8 cellular contexts compared by ENCODE assay signal in genomic region chr15:83207622-83208356, GRCh38. TPM values are rescaled to one million over a fixed set of nuclear protein-coding genes. Genes with fewer than 3 reads are reported as not detected.
A peak's percentile ranks its signal among the peaks of the same experiment; 100 is the strongest.
DNase-seq lines count a peak whose midpoint lies in the region; ATAC-seq and TF ChIP-seq lines count a peak whose summit lies in the region.

Gene HDGFL3 (minus strand): TSS chr15:83207823. CDS start chr15:83207414, 409 bp downstream.

- H2AFZ ChIP-seq in osteoblast (ENCODE audit: low read length) = peak within 1 kb of the TSS; percentile 87

- H3K27me3 ChIP-seq in Panc1 (ENCODE audit: control insufficient read depth, insufficient read depth, low read length) (no peaks in the 10 kb centered on the region), heart left ventricle (peaks cover 0 to 3% (median 0%) of the 10 kb centered on the region in 9 donors), osteoblast (ENCODE audit: insufficient read depth, low read length) (no peaks in the 10 kb centered on the region)

- peak in 1 of 2 donors; percentile 38 for TF ChIP-seq POLR2A in heart left ventricle (IDR thresholded peaks at IDR 0.05)

- POLR2A ChIA-PET in Panc1 (lab: Charles Lee) = interaction anchor here (0.8 kb wide), 1 partner anchor 118 kb away, joined by 3 read pairs; no protein-coding TSS in a partner anchor

- peaks cover 16% of the 10 kb centered on the region for H3K4me1 ChIP-seq in Panc1 (ENCODE audit: control insufficient read depth, insufficient read depth, low read length)
- H3K4me1 ChIP-seq in heart left ventricle = peaks cover 0 to 36% (median 18%) of the 10 kb centered on the region in 12 donors
- peaks cover 23% of the 10 kb centered on the region for H3K4me1 ChIP-seq in osteoblast (ENCODE audit: insufficient read depth, low read length)

- whole genome bisulfite sequencing in heart left ventricle, 4 donors = 0 to 1% (median 1%) methylated on average over 24 to 99 of the region's 99 CpGs

- H3K36me3 ChIP-seq in Panc1 (ENCODE audit: control insufficient read depth, insufficient read depth, low read length) = no peaks in the 10 kb centered on the region; the same call in 1 of the 2 replicates
- H3K36me3 ChIP-seq in heart left ventricle = no peaks in the 10 kb centered on the region
- no peaks in the 10 kb centered on the region for H3K36me3 ChIP-seq in osteoblast (ENCODE audit: insufficient read depth, low read length)

- H3K79me2 ChIP-seq in osteoblast (ENCODE audit: insufficient read depth, low read length) = peaks cover 31% of the 10 kb centered on the region

- peak within 1 kb of the TSS; percentile 50 to 65 for H3K4me3 ChIP-seq in Panc1 (ENCODE audit: low read depth in 2 of 2, low read length in 2 of 2)
- H3K4me3 ChIP-seq in heart left ventricle = peak within 1 kb of the TSS; percentile 48 to 93 (median 82)
- H3K4me3 ChIP-seq in osteoblast (ENCODE audit: insufficient read depth, low read length) = peak within 1 kb of the TSS; percentile 84

- intact Hi-C loops in Panc1 (cut with micrococcal nuclease; ENCODE audit: unreplicated experiment) (no loop called here), heart left ventricle (cut with DNase I) (loop anchor here (1.0 to 10.0 kb wide), 10 partner anchors 53 to 665 kb away; partner anchors contain the start of genes C15orf40 (in 10 of the 10), BTBD1 (in 4 of the 10), TM6SF1 (in 2 of the 10) and RPS17 (in 1 of the 10))

- peak within 1 kb of the TSS; percentile 87 for H3K4me2 ChIP-seq in osteoblast (ENCODE audit: insufficient read depth, low read length)

- H3K9me3 ChIP-seq in Panc1 (ENCODE audit: control insufficient read depth, insufficient read depth, low read depth, low read length) = no peaks in the 10 kb centered on the region
- no peaks in the 10 kb centered on the region for H3K9me3 ChIP-seq in heart left ventricle
- no peaks in the 10 kb centered on the region for H3K9me3 ChIP-seq in osteoblast (ENCODE audit: low read depth, low read length)

- DNase-seq in NCI-H446 (lab: John Stamatoyannopoulos, UW) (peak; percentile 14 to 53), NCI-H446 treated with DMSO at 0.1 percent for 48 hours (lab: John Stamatoyannopoulos, UW) (no peak), Panc1 (ENCODE audit: low read depth, low spot score) (no peak), amygdala (lab: John Stamatoyannopoulos, UW) (peak in 47 of 56 donors; percentile 6 to 75 (median 55)), heart left ventricle (peak; percentile 69 to 76 (median 75)), osteoblast (ENCODE audit: insufficient read length, low spot score, missing footprints) (peak; percentile 89), GF-D8 (lab: John Stamatoyannopoulos, UW) (no peak)

- H3K27ac ChIP-seq in Panc1 (ENCODE audit: low read length) (peak within 1 kb of the TSS; percentile 80), heart left ventricle (peak within 1 kb of the TSS; percentile 84 to 95 (median 90)), osteoblast (ENCODE audit: low read depth, low read length) (peak within 1 kb of the TSS; percentile 56)

- BruUV-seq in Panc1 (replicated peaks; lab: Mats Ljungman, UMichigan) = no TSS peak

- peaks cover 3% of the 10 kb centered on the region for H4K20me1 ChIP-seq in osteoblast (ENCODE audit: insufficient read depth, low read length)

- ATAC-seq in HG03066 (IDR thresholded peaks at IDR 0.05; ENCODE audit: low read depth, unreplicated experiment) (peak; percentile 41), Panc1 (peak; percentile 83), heart left ventricle (peak; percentile 7 to 64 (median 49))

- CTCF ChIA-PET in Panc1 (lab: Charles Lee) = no interaction called here

- in situ Hi-C loops in Panc1 (cut with HindIII; ENCODE audit: low pct_unique_long_range_greater_than_20kb, low sequenced_read_pairs) = no loop called here

- TF ChIP-seq CTCF in Panc1 (IDR thresholded peaks at IDR 0.05) (no peak), heart left ventricle (IDR thresholded peaks at IDR 0.05) (peak in 2 of 12 donors; percentile 12 to 18), osteoblast (IDR thresholded peaks at IDR 0.05; ENCODE audit: extremely low read depth, low read depth, low read length) (no peak)

RNA-seq across cellular contexts. Expression of gene HDGFL3, which starts in this region (rescaled TPM):
- 34.1 TPM for total RNA-seq in Panc1 (2021; ENCODE audit: unreplicated experiment)
- polyA plus RNA-seq in Panc1 (2012; ENCODE audit: insufficient read length) = 19.7 TPM
- total RNA-seq in heart left ventricle = 10 to 100 TPM; 26.4 to 50.7 (median 40.1) TPM
- polyA plus RNA-seq in heart left ventricle = 10 to 100 TPM in 1 of 2 donors, 1 to 10 TPM in 1; 9.6 to 22.3 TPM
- 27.5 and 42.4 TPM in 2 replicates for total RNA-seq in osteoblast

Comparison
In these comparisons a context has a peak if more than half of its experiments do, and no peak if none do; other contexts are left out.
1. DNase-seq: peak in NCI-H446 (2 of 2), amygdala (47 of 56), heart left ventricle (5 of 5) and osteoblast (single experiment); none in NCI-H446 treated with DMSO at 0.1 percent for 48 hours (single experiment), Panc1 (single experiment) and GF-D8 (single experiment).
2. Peak in every context shown above with its lines, with median percentiles within 50 percentile points of each other: ATAC-seq, H3K27ac ChIP-seq and H3K4me3 ChIP-seq.